ENCODE assay signal across 28 cellular contexts in the genomic region with DNA sequence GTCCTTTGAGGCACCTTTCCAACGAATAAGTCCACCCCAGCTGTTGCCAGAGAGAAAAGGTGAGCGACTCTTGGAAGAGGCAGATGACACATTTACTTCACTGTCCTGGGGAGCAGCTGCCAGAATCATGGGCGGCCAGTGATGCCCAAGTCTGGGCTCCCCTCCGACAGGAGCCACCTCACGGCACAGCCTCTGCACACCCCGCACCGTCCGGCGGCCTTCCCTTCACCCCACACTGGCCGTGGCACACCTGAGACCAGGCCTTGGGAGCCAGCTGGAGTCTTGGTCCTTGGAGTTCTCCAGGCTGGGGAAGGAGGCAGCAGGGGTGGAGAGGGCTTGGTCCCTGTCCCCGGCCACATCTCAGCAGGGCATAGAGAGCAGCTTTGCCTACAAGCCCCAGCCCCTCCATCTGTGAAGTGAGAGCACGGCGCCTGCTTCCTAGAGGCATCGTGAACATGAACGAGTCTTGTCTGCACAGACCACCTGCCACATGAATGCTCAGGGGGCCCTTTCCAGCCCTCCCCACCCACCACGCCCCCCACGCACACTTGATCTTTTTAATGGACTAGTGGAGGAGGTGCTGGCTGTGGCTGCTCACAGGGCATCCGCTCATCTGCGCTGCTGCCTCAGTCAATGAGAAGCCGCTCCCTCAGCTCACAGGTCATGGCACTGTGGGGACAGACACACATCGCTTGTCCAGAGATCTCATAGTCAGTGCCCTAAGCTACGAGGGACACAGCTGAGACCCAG.
"Had no signal": no experiment of that assay in that cellular context is flagged by ENCODE, and none has a peak within 500 bp of the region (broad histone marks: within the 10 kb centered on the region; RNA-seq: fewer than 3 reads in every experiment).

No MANE protein-coding gene starts in this region.

- ATAC-seq: activated CD8-positive, alpha-beta T cell treated with anti-CD3 and anti-CD28 coated beads, Interleukin-2, amount 10 ng/mL, durations not matched to agents 7 days and 5 days; activated naive CD8-positive, alpha-beta T cell treated with anti-CD3 and anti-CD28 coated beads, Interleukin-2, amount 50 U/mL, for 24 hours; body of pancreas; T-helper 17 cell; WTC11 had no signal

- H3K27ac ChIP-seq: ascending aorta, body of pancreas, cardiac muscle cell, KMS-11 had no signal

- H3K4me2 ChIP-seq: KMS-11 had no signal

- H3K27me3 ChIP-seq: ascending aorta, body of pancreas had no signal

- H3K9me3 ChIP-seq: ascending aorta, body of pancreas had no signal

- H3K4me3 ChIP-seq: ascending aorta, body of pancreas, cardiac muscle cell had no signal

- DNase-seq: activated CD4-positive, alpha-beta T cell treated with anti-CD3 and anti-CD28 coated beads for 48 hours; activated CD4-positive, alpha-beta T cell treated with anti-CD3 and anti-CD28 coated beads, Interleukin-2, amount 50 U/mL, for 4 hours; activated CD4-positive, CD25-positive, alpha-beta regulatory T cell treated with anti-CD3 and anti-CD28 coated beads, Interleukin-2, amount 50 U/mL, for 72 hours; activated CD8-positive, alpha-beta memory T cell treated with anti-CD3 and anti-CD28 coated beads, Interleukin-2, amount 50 U/mL, for 48 hours; activated CD8-positive, alpha-beta T cell treated with anti-CD3 and anti-CD28 coated beads, Interleukin-2, amount 10 ng/mL, durations not matched to agents 7 days and 5 days; activated effector memory CD4-positive, alpha-beta T cell treated with Interleukin-2 at 50 U/mL for 16 hours; activated naive CD4-positive, alpha-beta T cell; activated naive CD8-positive, alpha-beta T cell treated with anti-CD3 and anti-CD28 coated beads, Interleukin-2, amount 50 U/mL, for 24 hours; activated T-cell treated with anti-CD3 and anti-CD28 coated beads, Interleukin-2, amount 50 U/mL, for 24 hours; amniotic stem cell; body of pancreas; MV-4-11; NCI-H1092 treated with DMSO at 0.1 percent for 48 hours; NCI-H1417 treated with DMSO at 0.1 percent for 48 hours; NCI-H187 treated with DMSO at 0.1 percent for 48 hours; NCI-H2081 treated with DMSO at 0.1 percent for 48 hours; NCI-H446; NCI-H526; NCI-H774; NK-92 treated with Interleukin-12 subunit alpha and Interleukin-12 subunit beta, amount 100 ng/mL, for 24 hours; OCI-M1; SHP77; T-helper 17 cell; T-helper 9 cell had no signal

- H3K9ac ChIP-seq: KMS-11 had no signal

- H3K4me1 ChIP-seq: ascending aorta, body of pancreas had no signal

- H3K36me3 ChIP-seq: ascending aorta, cardiac muscle cell had no signal
